ENCODE assay signal across 8 cellular contexts in genomic region chr17:11935734-11936406, GRCh38.
DNase-seq lines count a peak whose midpoint lies in the region; ATAC-seq and TF ChIP-seq lines count a peak whose summit lies in the region.

No MANE protein-coding gene starts in this region.

- peak; percentile 63 for TF ChIP-seq CTCF in HFF-Myc (IDR thresholded peaks at IDR 0.05; ENCODE audit: low read depth, low read length, missing control alignments)

- H3K4me3 ChIP-seq in HFF-Myc (replicated peaks; ENCODE audit: low read depth, low read length) = no peak overlapping the region

- DNase-seq in D341Med (ENCODE audit: low spot score) = peak; percentile 35
- no peak for DNase-seq in HFF-Myc (ENCODE audit: extremely low read depth, low read depth)
- peak; percentile 43 for DNase-seq in RPMI8226
- DNase-seq in erythroblast (lab: John Stamatoyannopoulos, UW) = peak; percentile 71 to 88
- peak in 42 of 56 donors; percentile 0 to 81 (median 24) for DNase-seq in nucleus accumbens (lab: John Stamatoyannopoulos, UW)
- no peak for DNase-seq in mesenteric fat pad (ENCODE audit: low spot score)

- TF ChIP-seq POLR2A in erythroblast (IDR thresholded peaks at IDR 0.05; ENCODE audit: low read length) = no peak

- ATAC-seq in GM19395 (IDR thresholded peaks at IDR 0.05; ENCODE audit: unreplicated experiment) (no peak), HG03045 (IDR thresholded peaks at IDR 0.05; ENCODE audit: unreplicated experiment) (no peak)

Comparison
In these comparisons a context has a peak if more than half of its experiments do, and no peak if none do; other contexts are left out.
1. DNase-seq: peak in D341Med (single experiment), RPMI8226 (single experiment), erythroblast (2 of 2) and nucleus accumbens (42 of 56); none in HFF-Myc (single experiment) and mesenteric fat pad (single experiment).